14 cellular contexts compared by ENCODE assay signal in genomic region chr7:15461576-15461975, GRCh38.
A peak's percentile ranks its signal among the peaks of the same experiment; 100 is the strongest.
DNase-seq lines count a peak whose midpoint lies in the region; ATAC-seq and TF ChIP-seq lines count a peak whose summit lies in the region.
"Had no signal": no experiment of that assay in that cellular context is flagged by ENCODE, and none has a peak within 500 bp of the region (broad histone marks: within the 10 kb centered on the region; RNA-seq: fewer than 3 reads in every experiment).

No MANE protein-coding gene starts in this region.

- H3K36me3 ChIP-seq in heart right ventricle = no peaks in the 10 kb centered on the region
- no peaks in the 10 kb centered on the region for H3K36me3 ChIP-seq in adipocyte (ENCODE audit: control insufficient read depth, insufficient read depth, low read length, severe bottlenecking)
- H3K36me3 ChIP-seq: BLaER1 treated with 17β-estradiol and CSF1 and Interleukin-3, amounts not matched to agents 10 nM and 100 nM had no signal

- WGBS in heart right ventricle, 2 donors = 50 to 64% methylated on average over 3 of the region's 3 CpGs

- H3K27me3 ChIP-seq in heart right ventricle = no peaks in the 10 kb centered on the region
- no peaks in the 10 kb centered on the region for H3K27me3 ChIP-seq in adipocyte (replicated peaks; ENCODE audit: control insufficient read depth, insufficient read depth, low read length)
- no peaks in the 10 kb centered on the region for H3K27me3 ChIP-seq in foreskin keratinocyte
- H3K27me3 ChIP-seq: BLaER1 treated with 17β-estradiol and CSF1 and Interleukin-3, amounts not matched to agents 10 nM and 100 nM; body of pancreas had no signal

- H3K4me1 ChIP-seq in heart right ventricle (peaks cover 2 to 70% (median 27%) of the 10 kb centered on the region in 9 donors), adipocyte (ENCODE audit: control insufficient read depth, insufficient read depth, low read length) (peaks cover 58% of the 10 kb centered on the region), foreskin keratinocyte (peaks cover 4% of the 10 kb centered on the region)
- H3K4me1 ChIP-seq: body of pancreas had no signal

- DNase-seq in heart right ventricle = no peak
- no peak for DNase-seq in Right ventricle myocardium superior
- DNase-seq in adipocyte (ENCODE audit: low read depth) = peak; percentile 89
- peak; percentile 83 to 88 for DNase-seq in foreskin keratinocyte
- DNase-seq in NCI-H524 treated with DMSO at 0.1 percent for 48 hours (lab: John Stamatoyannopoulos, UW) = no peak
- no peak for DNase-seq in mucosa of gallbladder (ENCODE audit: low spot score)
- no peak for DNase-seq in activated CD4-positive, alpha-beta T cell treated with anti-CD3 and anti-CD28 coated beads, Interleukin-2, amount 10 ng/mL, durations not matched to agents 24 days and 14 days
- DNase-seq: activated CD8-positive, alpha-beta memory T cell treated with anti-CD3 and anti-CD28 coated beads, Interleukin-2, amount 50 U/mL, for 48 hours; body of pancreas; foreskin melanocyte; left ventricle myocardium superior; stimulated activated CD4-positive, alpha-beta T cell treated with anti-CD3 and anti-CD28 coated beads, Interleukin-4, amount 100 ng/mL, for 1 hour had no signal

- peak overlapping the region; percentile 57 for H3K9ac ChIP-seq in adipocyte (ENCODE audit: low read length)
- H3K9ac ChIP-seq: BLaER1 treated with 17β-estradiol and CSF1 and Interleukin-3, amounts not matched to agents 10 nM and 100 nM had no signal

- H3K4me3 ChIP-seq in heart right ventricle = no peak overlapping the region
- H3K4me3 ChIP-seq in adipocyte (ENCODE audit: low read length) = peak overlapping the region; percentile 30
- H3K4me3 ChIP-seq: BLaER1 treated with 17β-estradiol and CSF1 and Interleukin-3, amounts not matched to agents 10 nM and 100 nM; body of pancreas had no signal

- H3K27ac Mint-ChIP-seq in activated CD4-positive, alpha-beta T cell treated with anti-CD3 and anti-CD28 coated beads, Interleukin-2, amount 10 ng/mL, durations not matched to agents 24 days and 14 days = no peak overlapping the region

- intact Hi-C loops in heart right ventricle (cut with DNase I) (loop anchor here in 1 of 10 donors (5.0 kb wide), 1 partner anchor 226 kb away; the partner anchor contains the start of gene MEOX2), Right ventricle myocardium superior (cut with DNase I) (no loop called here)
- intact Hi-C loops in activated CD4-positive, alpha-beta T cell treated with anti-CD3 and anti-CD28 coated beads, Interleukin-2, amount 10 ng/mL, durations not matched to agents 24 days and 14 days (cut with micrococcal nuclease) = no loop called here

- no peaks in the 10 kb centered on the region for H3K4me1 Mint-ChIP-seq in activated CD4-positive, alpha-beta T cell treated with anti-CD3 and anti-CD28 coated beads, Interleukin-2, amount 10 ng/mL, durations not matched to agents 24 days and 14 days

- H3K27me3 Mint-ChIP-seq in activated CD4-positive, alpha-beta T cell treated with anti-CD3 and anti-CD28 coated beads, Interleukin-2, amount 10 ng/mL, durations not matched to agents 24 days and 14 days = no peaks in the 10 kb centered on the region

- H3K9me3 Mint-ChIP-seq in activated CD4-positive, alpha-beta T cell treated with anti-CD3 and anti-CD28 coated beads, Interleukin-2, amount 10 ng/mL, durations not matched to agents 24 days and 14 days = no peaks in the 10 kb centered on the region

- no peaks in the 10 kb centered on the region for H3K36me3 Mint-ChIP-seq in activated CD4-positive, alpha-beta T cell treated with anti-CD3 and anti-CD28 coated beads, Interleukin-2, amount 10 ng/mL, durations not matched to agents 24 days and 14 days (ENCODE audit: low read depth)

- TF ChIP-seq CTCF in heart right ventricle (IDR thresholded peaks at IDR 0.05) (no peak), foreskin keratinocyte (conservative IDR thresholded peaks at IDR 0.05) (no peak)

- H3K9me3 ChIP-seq in heart right ventricle = no peaks in the 10 kb centered on the region
- H3K9me3 ChIP-seq in adipocyte (ENCODE audit: control insufficient read depth, low read length) = no peaks in the 10 kb centered on the region
- H3K9me3 ChIP-seq: BLaER1 treated with 17β-estradiol and CSF1 and Interleukin-3, amounts not matched to agents 10 nM and 100 nM; body of pancreas had no signal

- H3K27ac ChIP-seq in heart right ventricle (peak overlapping the region in 7 of 10 donors; percentile 25 to 80 (median 50)), foreskin keratinocyte (no peak overlapping the region)
- H3K27ac ChIP-seq: BLaER1 treated with 17β-estradiol and CSF1 and Interleukin-3, amounts not matched to agents 10 nM and 100 nM; body of pancreas had no signal

- ATAC-seq in heart right ventricle (peak in 1 of 8 donors; percentile 62), Right ventricle myocardium superior (ENCODE audit: poor library complexity) (no peak), foreskin keratinocyte (peak; percentile 79), HG03520 (IDR thresholded peaks at IDR 0.05; ENCODE audit: unreplicated experiment) (no peak)
- ATAC-seq: body of pancreas, left ventricle myocardium superior had no signal

- no peak overlapping the region for H3K4me3 Mint-ChIP-seq in activated CD4-positive, alpha-beta T cell treated with anti-CD3 and anti-CD28 coated beads, Interleukin-2, amount 10 ng/mL, durations not matched to agents 24 days and 14 days

Comparison
In these comparisons a context has a peak if more than half of its experiments do, and no peak if none do; other contexts are left out.
1. DNase-seq: peak in adipocyte (single experiment) and foreskin keratinocyte (2 of 2); none in heart right ventricle (0 of 2), Right ventricle myocardium superior (single experiment), NCI-H524 treated with DMSO at 0.1 percent for 48 hours (single experiment), mucosa of gallbladder (single experiment) and activated CD4-positive, alpha-beta T cell treated with anti-CD3 and anti-CD28 coated beads, Interleukin-2, amount 10 ng/mL, durations not matched to agents 24 days and 14 days (single experiment).